In the genomic region with DNA sequence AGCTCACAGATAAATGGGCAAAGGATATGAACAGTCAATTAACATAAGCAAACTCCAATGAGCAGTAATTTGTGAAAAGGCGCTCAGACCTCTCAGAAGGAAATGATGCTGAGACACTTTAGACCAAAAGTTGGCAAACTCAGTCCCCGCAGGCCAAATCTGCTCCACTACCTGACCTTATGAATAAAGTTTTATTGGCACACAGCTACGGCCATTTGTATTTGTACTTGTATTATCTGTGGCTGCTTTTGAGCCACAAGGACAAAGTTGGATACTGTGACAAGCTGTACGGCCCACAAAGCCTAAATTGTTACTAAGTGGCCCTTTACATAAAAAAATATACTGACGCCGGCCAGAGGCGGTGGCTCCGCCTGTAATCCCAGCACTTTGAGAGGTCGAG, we compare ENCODE assay signal across 25 cellular contexts.
"Had no signal": no experiment of that assay in that cellular context is flagged by ENCODE, and none has a peak within 500 bp of the region (broad histone marks: within the 10 kb centered on the region; RNA-seq: fewer than 3 reads in every experiment).

No MANE protein-coding gene starts in this region.

- ATAC-seq: activated CD4-positive, alpha-beta T cell treated with anti-CD3 and anti-CD28 coated beads for 36 hours; gastroesophageal sphincter; left ventricle myocardium superior; SK-N-SH treated with all-trans-retinoic acid at 6 μM for 48 hours; upper lobe of right lung had no signal

- H3K27ac ChIP-seq: colonic mucosa, esophagus squamous epithelium, gastroesophageal sphincter, sigmoid colon, upper lobe of right lung had no signal

- H3K36me3 ChIP-seq: colonic mucosa had no signal

- H3K4me3 Mint-ChIP-seq: activated B cell treated with CpG ODN at 0.5 μM for 24 hours; activated CD4-positive, alpha-beta T cell treated with anti-CD3 and anti-CD28 coated beads for 36 hours; activated naive CD4-positive, alpha-beta T cell treated with anti-CD3 and anti-CD28 coated beads, Interleukin-2, amount 50 U/mL, for 24 hours; activated T-helper 1 cell treated with anti-CD3 and anti-CD28 coated beads, Interleukin-12 subunit alpha, Interleukin-12 subunit beta, Interleukin-2, Interleukin-4 antibody, amounts not matched to agents 30 ng/mL and 10 ng/mL and 1 ng/mL, durations not matched to agents 14 hours and 24 hours and 36 hours; nephron progenitor cell had no signal

- H3K9me3 ChIP-seq: colonic mucosa, esophagus squamous epithelium, sigmoid colon, upper lobe of right lung had no signal

- H3K4me2 ChIP-seq: smooth muscle cell had no signal

- H3K27me3 Mint-ChIP-seq: activated B cell treated with CpG ODN at 0.5 μM for 24 hours; activated CD4-positive, alpha-beta T cell treated with anti-CD3 and anti-CD28 coated beads for 36 hours; activated naive CD4-positive, alpha-beta T cell treated with anti-CD3 and anti-CD28 coated beads, Interleukin-2, amount 50 U/mL, for 24 hours had no signal

- DNase-seq: activated B cell treated with CpG ODN at 0.5 μM for 24 hours; activated CD4-positive, alpha-beta T cell treated with anti-CD3 and anti-CD28 coated beads for 36 hours; activated CD4-positive, alpha-beta T cell treated with anti-CD3 and anti-CD28 coated beads, Interleukin-2, amount 50 U/mL, for 48 hours; activated gamma-delta T cell treated with Interleukin-2 at 50 U/mL for 16 hours; colonic mucosa; esophagus squamous epithelium; head of caudate nucleus; hypothalamus; left ventricle myocardium superior; mammary epithelial cell; midbrain; nephron progenitor cell; nucleus accumbens; sigmoid colon; stimulated activated CD4-positive, alpha-beta T cell treated with anti-CD3 and anti-CD28 coated beads, Interleukin-15, amount 100 ng/mL, for 24 hours; stimulated activated naive CD4-positive, alpha-beta T cell; T-helper 1 cell; T-helper 9 cell; upper lobe of right lung had no signal

- H3K4me1 ChIP-seq: colonic mucosa, sigmoid colon, upper lobe of right lung had no signal

- H3K4me1 Mint-ChIP-seq: activated CD4-positive, alpha-beta T cell treated with anti-CD3 and anti-CD28 coated beads for 36 hours; nephron progenitor cell had no signal

- FAIRE-seq: bronchial epithelial cell had no signal

- H3K27ac Mint-ChIP-seq: activated B cell treated with CpG ODN at 0.5 μM for 24 hours; activated naive CD4-positive, alpha-beta T cell treated with anti-CD3 and anti-CD28 coated beads, Interleukin-2, amount 50 U/mL, for 24 hours had no signal

- H3K9me3 Mint-ChIP-seq: activated naive CD4-positive, alpha-beta T cell treated with anti-CD3 and anti-CD28 coated beads, Interleukin-2, amount 50 U/mL, for 24 hours had no signal

- H3K27me3 ChIP-seq: colonic mucosa, sigmoid colon, upper lobe of right lung had no signal

- H3K4me3 ChIP-seq: colonic mucosa, esophagus squamous epithelium, gastroesophageal sphincter, sigmoid colon, smooth muscle cell, upper lobe of right lung had no signal
